In the genomic region with DNA sequence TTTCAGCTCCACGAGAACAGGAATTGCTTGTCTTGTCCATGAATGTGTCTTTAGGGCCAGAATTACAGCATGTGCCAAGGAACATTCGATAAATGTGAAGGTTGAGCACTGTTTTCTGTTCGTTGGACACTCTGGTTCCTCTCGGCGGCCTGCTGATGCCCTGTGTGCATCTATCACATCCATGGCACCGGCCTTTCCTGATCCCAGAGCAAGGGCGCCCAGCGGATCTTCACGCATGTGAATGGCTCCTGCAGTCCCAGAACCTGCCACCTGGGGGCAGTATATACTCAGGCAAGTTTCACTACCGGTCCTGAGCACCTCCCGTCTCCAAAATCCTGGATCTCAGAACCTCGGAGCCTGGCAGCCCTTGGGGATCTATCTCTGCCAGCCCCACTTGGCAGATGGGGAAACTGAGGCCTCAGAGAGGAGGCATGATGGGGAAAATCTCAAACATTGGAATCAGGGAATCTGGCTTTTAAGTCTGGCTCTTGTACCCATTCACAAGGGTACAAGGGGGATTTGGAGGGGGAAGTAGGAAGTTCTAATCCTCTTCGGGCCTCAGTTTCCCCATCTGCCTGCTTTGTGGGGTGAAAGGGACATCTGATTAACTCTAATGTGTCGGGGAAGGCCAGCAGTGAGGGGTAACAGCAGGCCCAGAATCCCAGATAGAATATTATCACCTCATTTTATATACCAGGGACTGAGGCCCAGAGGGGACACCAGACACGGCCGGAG, we compare ENCODE assay signal across 1 cellular context.
TF ChIP-seq lines count a peak whose summit lies in the region.

No MANE protein-coding gene starts in this region.

TF ChIP-seq in HepG2, 621 proteins besides CTCF, POLR2A, EP300 and RAD21 (continued from another document and continues in another):
- TF ChIP-seq SSRP1 (CRISPR knock-in tag; IDR thresholded peaks at IDR 0.05) = peak; percentile 58; the same call in 1 of the 2 replicates
- peak; percentile 48; the same call in 1 of the 2 replicates for TF ChIP-seq HDAC2 (CRISPR knock-in tag; IDR thresholded peaks at IDR 0.05)
- TF ChIP-seq HNRNPLL (IDR thresholded peaks at IDR 0.05; ENCODE audit: low read depth, low read length, poor library complexity, severe bottlenecking) = no peak
- TF ChIP-seq HHEX (CRISPR knock-in tag; IDR thresholded peaks at IDR 0.05) = no peak
- TF ChIP-seq, protein P1, sequence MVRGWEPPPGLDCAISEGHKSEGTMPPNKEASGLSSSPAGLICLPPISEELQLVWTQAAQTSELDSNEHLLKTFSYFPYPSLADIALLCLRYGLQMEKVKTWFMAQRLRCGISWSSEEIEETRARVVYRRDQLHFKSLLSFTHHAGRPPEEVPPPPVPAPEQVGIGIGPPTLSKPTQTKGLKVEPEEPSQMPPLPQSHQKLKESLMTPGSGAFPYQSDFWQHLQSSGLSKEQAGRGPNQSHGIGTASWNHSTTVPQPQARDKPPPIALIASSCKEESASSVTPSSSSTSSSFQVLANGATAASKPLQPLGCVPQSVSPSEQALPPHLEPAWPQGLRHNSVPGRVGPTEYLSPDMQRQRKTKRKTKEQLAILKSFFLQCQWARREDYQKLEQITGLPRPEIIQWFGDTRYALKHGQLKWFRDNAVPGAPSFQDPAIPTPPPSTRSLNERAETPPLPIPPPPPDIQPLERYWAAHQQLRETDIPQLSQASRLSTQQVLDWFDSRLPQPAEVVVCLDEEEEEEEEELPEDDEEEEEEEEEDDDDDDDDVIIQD (CRISPR knock-in tag; IDR thresholded peaks at IDR 0.05; ENCODE audit: low read depth) = 0 out of 2 replicates have a peak, but pooled peaks have one; percentile 31
- TF ChIP-seq, protein P2, sequence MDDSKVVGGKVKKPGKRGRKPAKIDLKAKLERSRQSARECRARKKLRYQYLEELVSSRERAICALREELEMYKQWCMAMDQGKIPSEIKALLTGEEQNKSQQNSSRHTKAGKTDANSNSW (CRISPR knock-in tag; IDR thresholded peaks at IDR 0.05; ENCODE audit: borderline replicate concordance) = 0 out of 2 replicates have a peak, but pooled peaks have one; percentile 7
- TF ChIP-seq CREM (IDR thresholded peaks at IDR 0.05) = no peak
- no peak for TF ChIP-seq CREM (CRISPR knock-in tag; IDR thresholded peaks at IDR 0.05)
- TF ChIP-seq ZNF672 (CRISPR knock-in tag; IDR thresholded peaks at IDR 0.05) = no peak
- TF ChIP-seq BCL6 (CRISPR knock-in tag; IDR thresholded peaks at IDR 0.05) = peak; percentile 49; the same call in 1 of the 2 replicates
- peak; percentile 76 for TF ChIP-seq MED1 (CRISPR knock-in tag; IDR thresholded peaks at IDR 0.05)
- 0 out of 2 replicates have a peak, but pooled peaks have one; percentile 42 for TF ChIP-seq ZNF44 (CRISPR knock-in tag; IDR thresholded peaks at IDR 0.05)
- peak; percentile 57; the same call in 1 of the 2 replicates for TF ChIP-seq YEATS2 (CRISPR knock-in tag; IDR thresholded peaks at IDR 0.05; ENCODE audit: borderline replicate concordance)
- peak; percentile 47 for TF ChIP-seq ZSCAN9 (CRISPR knock-in tag; IDR thresholded peaks at IDR 0.05; ENCODE audit: borderline replicate concordance)
- TF ChIP-seq, protein P3, sequence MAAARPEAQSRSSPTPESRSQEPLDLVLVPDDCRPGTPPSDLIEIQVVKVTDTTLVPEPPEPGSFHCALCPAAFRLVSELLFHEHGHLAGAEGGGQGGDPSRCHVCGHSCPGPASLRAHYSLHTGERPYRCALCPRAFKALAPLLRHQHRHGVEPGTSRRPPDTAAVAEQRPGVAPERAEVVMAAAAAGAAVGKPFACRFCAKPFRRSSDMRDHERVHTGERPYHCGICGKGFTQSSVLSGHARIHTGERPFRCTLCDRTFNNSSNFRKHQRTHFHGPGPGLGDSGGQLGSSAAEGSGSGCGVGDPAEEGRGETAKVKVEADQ (CRISPR knock-in tag; IDR thresholded peaks at IDR 0.05; ENCODE audit: borderline replicate concordance) = peak; percentile 60; the same call in 1 of the 2 replicates
- peak; percentile 87 for TF ChIP-seq ZNF891 (CRISPR knock-in tag; IDR thresholded peaks at IDR 0.05)
- TF ChIP-seq FOXJ3 (CRISPR knock-in tag; IDR thresholded peaks at IDR 0.05; ENCODE audit: borderline replicate concordance) = peak; percentile 46; the same call in 1 of the 2 replicates
- peak; percentile 55; the same call in 1 of the 2 replicates for TF ChIP-seq KAT8 (CRISPR knock-in tag; IDR thresholded peaks at IDR 0.05)
- TF ChIP-seq CEBPB (IDR thresholded peaks at IDR 0.05; ENCODE audit: borderline replicate concordance, low read depth, low read length) = no peak
- peak; percentile 60 for TF ChIP-seq ZNF350 (CRISPR knock-in tag; IDR thresholded peaks at IDR 0.05; ENCODE audit: borderline replicate concordance, low read depth)
- peak; percentile 68 for TF ChIP-seq SAP130 (CRISPR knock-in tag; IDR thresholded peaks at IDR 0.05; ENCODE audit: low read depth)
- TF ChIP-seq AHR (CRISPR knock-in tag; IDR thresholded peaks at IDR 0.05) = peak; percentile 90
- TF ChIP-seq, protein P4, sequence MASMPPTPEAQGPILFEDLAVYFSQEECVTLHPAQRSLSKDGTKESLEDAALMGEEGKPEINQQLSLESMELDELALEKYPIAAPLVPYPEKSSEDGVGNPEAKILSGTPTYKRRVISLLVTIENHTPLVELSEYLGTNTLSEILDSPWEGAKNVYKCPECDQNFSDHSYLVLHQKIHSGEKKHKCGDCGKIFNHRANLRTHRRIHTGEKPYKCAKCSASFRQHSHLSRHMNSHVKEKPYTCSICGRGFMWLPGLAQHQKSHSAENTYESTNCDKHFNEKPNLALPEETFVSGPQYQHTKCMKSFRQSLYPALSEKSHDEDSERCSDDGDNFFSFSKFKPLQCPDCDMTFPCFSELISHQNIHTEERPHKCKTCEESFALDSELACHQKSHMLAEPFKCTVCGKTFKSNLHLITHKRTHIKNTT (CRISPR knock-in tag; IDR thresholded peaks at IDR 0.05) = no peak
- TF ChIP-seq XRCC5 (optimal IDR thresholded peaks at IDR 0.05; ENCODE audit: low read length) = peak; percentile 68
- 0 out of 2 replicates have a peak, but pooled peaks have one; percentile 26 for TF ChIP-seq NFATC3 (CRISPR knock-in tag; IDR thresholded peaks at IDR 0.05)
- peak; percentile 87; the same call in 1 of the 2 replicates for TF ChIP-seq NFKB2 (CRISPR knock-in tag; IDR thresholded peaks at IDR 0.05; ENCODE audit: borderline replicate concordance)
- peak; percentile 69; the same call in 1 of the 2 replicates for TF ChIP-seq MIER3 (CRISPR knock-in tag; IDR thresholded peaks at IDR 0.05; ENCODE audit: borderline replicate concordance)
- TF ChIP-seq ZNF589 (CRISPR knock-in tag; conservative IDR thresholded peaks at IDR 0.05) = no peak
- peak; percentile 73; the same call in 1 of the 2 replicates for TF ChIP-seq ETV6 (CRISPR knock-in tag; conservative IDR thresholded peaks at IDR 0.05)
- no peak for TF ChIP-seq NR2C2 (CRISPR knock-in tag; IDR thresholded peaks at IDR 0.05; ENCODE audit: borderline replicate concordance)
- TF ChIP-seq, protein P5, sequence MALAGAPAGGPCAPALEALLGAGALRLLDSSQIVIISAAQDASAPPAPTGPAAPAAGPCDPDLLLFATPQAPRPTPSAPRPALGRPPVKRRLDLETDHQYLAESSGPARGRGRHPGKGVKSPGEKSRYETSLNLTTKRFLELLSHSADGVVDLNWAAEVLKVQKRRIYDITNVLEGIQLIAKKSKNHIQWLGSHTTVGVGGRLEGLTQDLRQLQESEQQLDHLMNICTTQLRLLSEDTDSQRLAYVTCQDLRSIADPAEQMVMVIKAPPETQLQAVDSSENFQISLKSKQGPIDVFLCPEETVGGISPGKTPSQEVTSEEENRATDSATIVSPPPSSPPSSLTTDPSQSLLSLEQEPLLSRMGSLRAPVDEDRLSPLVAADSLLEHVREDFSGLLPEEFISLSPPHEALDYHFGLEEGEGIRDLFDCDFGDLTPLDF (CRISPR knock-in tag; IDR thresholded peaks at IDR 0.05) = 0 out of 2 replicates have a peak, but pooled peaks have one; percentile 31
- no peak for TF ChIP-seq EZH2 (conservative IDR thresholded peaks at IDR 0.05; ENCODE audit: low read depth, low read length)
- TF ChIP-seq ARID2 (CRISPR knock-in tag; IDR thresholded peaks at IDR 0.05; ENCODE audit: borderline replicate concordance) = no peak
- no peak for TF ChIP-seq HNRNPH1 (optimal IDR thresholded peaks at IDR 0.05; ENCODE audit: low read depth, low read length)
- TF ChIP-seq, protein P6, sequence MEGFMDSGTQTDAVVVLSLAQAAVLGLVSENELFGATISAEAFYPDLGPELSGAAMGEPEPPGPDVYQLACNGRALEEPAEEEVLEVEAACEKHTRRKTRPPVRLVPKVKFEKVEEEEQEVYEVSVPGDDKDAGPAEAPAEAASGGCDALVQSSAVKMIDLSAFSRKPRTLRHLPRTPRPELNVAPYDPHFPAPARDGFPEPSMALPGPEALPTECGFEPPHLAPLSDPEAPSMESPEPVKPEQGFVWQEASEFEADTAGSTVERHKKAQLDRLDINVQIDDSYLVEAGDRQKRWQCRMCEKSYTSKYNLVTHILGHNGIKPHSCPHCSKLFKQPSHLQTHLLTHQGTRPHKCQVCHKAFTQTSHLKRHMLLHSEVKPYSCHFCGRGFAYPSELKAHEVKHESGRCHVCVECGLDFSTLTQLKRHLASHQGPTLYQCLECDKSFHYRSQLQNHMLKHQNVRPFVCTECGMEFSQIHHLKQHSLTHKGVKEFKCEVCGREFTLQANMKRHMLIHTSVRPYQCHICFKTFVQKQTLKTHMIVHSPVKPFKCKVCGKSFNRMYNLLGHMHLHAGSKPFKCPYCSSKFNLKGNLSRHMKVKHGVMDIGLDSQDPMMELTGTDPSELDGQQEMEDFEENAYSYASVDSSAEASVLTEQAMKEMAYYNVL (CRISPR knock-in tag; IDR thresholded peaks at IDR 0.05; ENCODE audit: borderline replicate concordance) = 0 out of 2 replicates have a peak, but pooled peaks have one; percentile 55
- TF ChIP-seq, protein P7, sequence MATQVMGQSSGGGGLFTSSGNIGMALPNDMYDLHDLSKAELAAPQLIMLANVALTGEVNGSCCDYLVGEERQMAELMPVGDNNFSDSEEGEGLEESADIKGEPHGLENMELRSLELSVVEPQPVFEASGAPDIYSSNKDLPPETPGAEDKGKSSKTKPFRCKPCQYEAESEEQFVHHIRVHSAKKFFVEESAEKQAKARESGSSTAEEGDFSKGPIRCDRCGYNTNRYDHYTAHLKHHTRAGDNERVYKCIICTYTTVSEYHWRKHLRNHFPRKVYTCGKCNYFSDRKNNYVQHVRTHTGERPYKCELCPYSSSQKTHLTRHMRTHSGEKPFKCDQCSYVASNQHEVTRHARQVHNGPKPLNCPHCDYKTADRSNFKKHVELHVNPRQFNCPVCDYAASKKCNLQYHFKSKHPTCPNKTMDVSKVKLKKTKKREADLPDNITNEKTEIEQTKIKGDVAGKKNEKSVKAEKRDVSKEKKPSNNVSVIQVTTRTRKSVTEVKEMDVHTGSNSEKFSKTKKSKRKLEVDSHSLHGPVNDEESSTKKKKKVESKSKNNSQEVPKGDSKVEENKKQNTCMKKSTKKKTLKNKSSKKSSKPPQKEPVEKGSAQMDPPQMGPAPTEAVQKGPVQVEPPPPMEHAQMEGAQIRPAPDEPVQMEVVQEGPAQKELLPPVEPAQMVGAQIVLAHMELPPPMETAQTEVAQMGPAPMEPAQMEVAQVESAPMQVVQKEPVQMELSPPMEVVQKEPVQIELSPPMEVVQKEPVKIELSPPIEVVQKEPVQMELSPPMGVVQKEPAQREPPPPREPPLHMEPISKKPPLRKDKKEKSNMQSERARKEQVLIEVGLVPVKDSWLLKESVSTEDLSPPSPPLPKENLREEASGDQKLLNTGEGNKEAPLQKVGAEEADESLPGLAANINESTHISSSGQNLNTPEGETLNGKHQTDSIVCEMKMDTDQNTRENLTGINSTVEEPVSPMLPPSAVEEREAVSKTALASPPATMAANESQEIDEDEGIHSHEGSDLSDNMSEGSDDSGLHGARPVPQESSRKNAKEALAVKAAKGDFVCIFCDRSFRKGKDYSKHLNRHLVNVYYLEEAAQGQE (IDR thresholded peaks at IDR 0.05; ENCODE audit: borderline replicate concordance in 1 of 2, low read depth in 1 of 2, low read length in 2 of 2) = no peak
- TF ChIP-seq, protein P8, sequence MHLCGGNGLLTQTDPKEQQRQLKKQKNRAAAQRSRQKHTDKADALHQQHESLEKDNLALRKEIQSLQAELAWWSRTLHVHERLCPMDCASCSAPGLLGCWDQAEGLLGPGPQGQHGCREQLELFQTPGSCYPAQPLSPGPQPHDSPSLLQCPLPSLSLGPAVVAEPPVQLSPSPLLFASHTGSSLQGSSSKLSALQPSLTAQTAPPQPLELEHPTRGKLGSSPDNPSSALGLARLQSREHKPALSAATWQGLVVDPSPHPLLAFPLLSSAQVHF (CRISPR knock-in tag; IDR thresholded peaks at IDR 0.05) = peak; percentile 22; the same call in 1 of the 2 replicates
- TF ChIP-seq, protein P9, sequence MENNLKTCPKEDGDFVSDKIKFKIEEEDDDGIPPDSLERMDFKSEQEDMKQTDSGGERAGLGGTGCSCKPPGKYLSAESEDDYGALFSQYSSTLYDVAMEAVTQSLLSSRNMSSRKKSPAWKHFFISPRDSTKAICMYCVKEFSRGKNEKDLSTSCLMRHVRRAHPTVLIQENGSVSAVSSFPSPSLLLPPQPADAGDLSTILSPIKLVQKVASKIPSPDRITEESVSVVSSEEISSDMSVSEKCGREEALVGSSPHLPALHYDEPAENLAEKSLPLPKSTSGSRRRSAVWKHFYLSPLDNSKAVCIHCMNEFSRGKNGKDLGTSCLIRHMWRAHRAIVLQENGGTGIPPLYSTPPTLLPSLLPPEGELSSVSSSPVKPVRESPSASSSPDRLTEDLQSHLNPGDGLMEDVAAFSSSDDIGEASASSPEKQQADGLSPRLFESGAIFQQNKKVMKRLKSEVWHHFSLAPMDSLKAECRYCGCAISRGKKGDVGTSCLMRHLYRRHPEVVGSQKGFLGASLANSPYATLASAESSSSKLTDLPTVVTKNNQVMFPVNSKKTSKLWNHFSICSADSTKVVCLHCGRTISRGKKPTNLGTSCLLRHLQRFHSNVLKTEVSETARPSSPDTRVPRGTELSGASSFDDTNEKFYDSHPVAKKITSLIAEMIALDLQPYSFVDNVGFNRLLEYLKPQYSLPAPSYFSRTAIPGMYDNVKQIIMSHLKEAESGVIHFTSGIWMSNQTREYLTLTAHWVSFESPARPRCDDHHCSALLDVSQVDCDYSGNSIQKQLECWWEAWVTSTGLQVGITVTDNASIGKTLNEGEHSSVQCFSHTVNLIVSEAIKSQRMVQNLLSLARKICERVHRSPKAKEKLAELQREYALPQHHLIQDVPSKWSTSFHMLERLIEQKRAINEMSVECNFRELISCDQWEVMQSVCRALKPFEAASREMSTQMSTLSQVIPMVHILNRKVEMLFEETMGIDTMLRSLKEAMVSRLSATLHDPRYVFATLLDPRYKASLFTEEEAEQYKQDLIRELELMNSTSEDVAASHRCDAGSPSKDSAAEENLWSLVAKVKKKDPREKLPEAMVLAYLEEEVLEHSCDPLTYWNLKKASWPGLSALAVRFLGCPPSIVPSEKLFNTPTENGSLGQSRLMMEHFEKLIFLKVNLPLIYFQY (CRISPR knock-in tag; IDR thresholded peaks at IDR 0.05; ENCODE audit: borderline replicate concordance) = peak; percentile 89; the same call in 1 of the 2 replicates
- TF ChIP-seq ZSCAN25 (CRISPR knock-in tag; IDR thresholded peaks at IDR 0.05) = peak; percentile 60; the same call in 1 of the 2 replicates
- TF ChIP-seq TCF12 (IDR thresholded peaks at IDR 0.05) = no peak
- TF ChIP-seq TCF12 (CRISPR knock-in tag; IDR thresholded peaks at IDR 0.05) = no peak
- no peak for TF ChIP-seq TBL1XR1 (IDR thresholded peaks at IDR 0.05; ENCODE audit: borderline replicate concordance, low read length, partially characterized antibody)
